11 cellular contexts compared by ENCODE assay signal in genomic region chr15:25905140-25905539, GRCh38. TPM values are rescaled to one million over a fixed set of nuclear protein-coding genes. Genes with fewer than 3 reads are reported as not detected.
DNase-seq lines count a peak whose midpoint lies in the region; TF ChIP-seq lines count a peak whose summit lies in the region.
"Had no signal": no experiment of that assay in that cellular context is flagged by ENCODE, and none has a peak within 500 bp of the region (broad histone marks: within the 10 kb centered on the region; RNA-seq: fewer than 3 reads in every experiment).

No MANE protein-coding gene starts in this region.

- no peak overlapping the region for H3K4me3 Mint-ChIP-seq in activated T-cell treated with anti-CD3 and anti-CD28 coated beads, Interleukin-2, amount 50 U/mL, for 24 hours
- no peak overlapping the region for H3K4me3 Mint-ChIP-seq in type B pancreatic cell
- H3K4me3 Mint-ChIP-seq: CD14-positive monocyte had no signal

- H3K27me3 Mint-ChIP-seq in activated T-cell treated with anti-CD3 and anti-CD28 coated beads, Interleukin-2, amount 50 U/mL, for 24 hours = no peaks in the 10 kb centered on the region
- no peaks in the 10 kb centered on the region for H3K27me3 Mint-ChIP-seq in type B pancreatic cell

- H3K4me1 Mint-ChIP-seq in activated T-cell treated with anti-CD3 and anti-CD28 coated beads, Interleukin-2, amount 50 U/mL, for 24 hours (ENCODE audit: low read depth) = peaks cover 26% of the 10 kb centered on the region
- H3K4me1 Mint-ChIP-seq in type B pancreatic cell (ENCODE audit: unreplicated experiment) = peaks cover 14% of the 10 kb centered on the region

- no peaks in the 10 kb centered on the region for H3K36me3 Mint-ChIP-seq in activated T-cell treated with anti-CD3 and anti-CD28 coated beads, Interleukin-2, amount 50 U/mL, for 24 hours (ENCODE audit: low read depth)
- H3K36me3 Mint-ChIP-seq in type B pancreatic cell = no peaks in the 10 kb centered on the region
- H3K36me3 Mint-ChIP-seq: CD14-positive monocyte had no signal

- no peak for TF ChIP-seq CTCF in type B pancreatic cell (conservative IDR thresholded peaks at IDR 0.05)

- H3K9me3 Mint-ChIP-seq in activated T-cell treated with anti-CD3 and anti-CD28 coated beads, Interleukin-2, amount 50 U/mL, for 24 hours = no peaks in the 10 kb centered on the region
- H3K9me3 Mint-ChIP-seq in type B pancreatic cell = no peaks in the 10 kb centered on the region
- H3K9me3 Mint-ChIP-seq: CD14-positive monocyte had no signal

- DNase-seq in activated CD8-positive, alpha-beta memory T cell treated with anti-CD3 and anti-CD28 coated beads for 48 hours (ENCODE audit: low read depth in 2 of 3, low spot score in 2 of 3) = peak in 2 of 3 experiments; percentile 14 to 15
- no peak for DNase-seq in activated CD8-positive, alpha-beta memory T cell treated with anti-CD3 and anti-CD28 coated beads for 24 hours
- peak; percentile 42 for DNase-seq in activated T-cell treated with anti-CD3 and anti-CD28 coated beads, Interleukin-2, amount 50 U/mL, for 24 hours
- DNase-seq in iris pigment epithelial cell (ENCODE audit: low read depth) (peak; percentile 54), ecto neural progenitor cell (ENCODE audit: low spot score) (no peak), type B pancreatic cell (ENCODE audit: extremely low spot score, unreplicated experiment) (no peak), middle frontal gyrus (ENCODE audit: extremely low spot score, low spot score) (no peak)
- DNase-seq in stimulated activated CD8-positive, alpha-beta memory T cell treated with anti-CD3 and anti-CD28 coated beads, Interleukin-4, amount 100 ng/mL, for 48 hours = peak; percentile 65
- DNase-seq: NCI-H510A, retina had no signal

- peak overlapping the region; percentile 85 for H3K27ac Mint-ChIP-seq in activated T-cell treated with anti-CD3 and anti-CD28 coated beads, Interleukin-2, amount 50 U/mL, for 24 hours
- H3K27ac Mint-ChIP-seq in type B pancreatic cell = no peak overlapping the region

RNA-seq across cellular contexts. Expression of gene ATP10A, which starts 42.0 kb away (rescaled TPM):
- total RNA-seq in type B pancreatic cell (ENCODE audit: low replicate concordance) = 1.9 and 2.6 TPM in 2 replicates

Comparison
In these comparisons a context has a peak if more than half of its experiments do, and no peak if none do; other contexts are left out.
1. DNase-seq: peak in activated CD8-positive, alpha-beta memory T cell treated with anti-CD3 and anti-CD28 coated beads for 48 hours (2 of 3), activated T-cell treated with anti-CD3 and anti-CD28 coated beads, Interleukin-2, amount 50 U/mL, for 24 hours (single experiment), iris pigment epithelial cell (single experiment) and stimulated activated CD8-positive, alpha-beta memory T cell treated with anti-CD3 and anti-CD28 coated beads, Interleukin-4, amount 100 ng/mL, for 48 hours (single experiment); none in activated CD8-positive, alpha-beta memory T cell treated with anti-CD3 and anti-CD28 coated beads for 24 hours (single experiment), ecto neural progenitor cell (single experiment), type B pancreatic cell (single experiment) and middle frontal gyrus (single experiment).